In the genomic region with DNA sequence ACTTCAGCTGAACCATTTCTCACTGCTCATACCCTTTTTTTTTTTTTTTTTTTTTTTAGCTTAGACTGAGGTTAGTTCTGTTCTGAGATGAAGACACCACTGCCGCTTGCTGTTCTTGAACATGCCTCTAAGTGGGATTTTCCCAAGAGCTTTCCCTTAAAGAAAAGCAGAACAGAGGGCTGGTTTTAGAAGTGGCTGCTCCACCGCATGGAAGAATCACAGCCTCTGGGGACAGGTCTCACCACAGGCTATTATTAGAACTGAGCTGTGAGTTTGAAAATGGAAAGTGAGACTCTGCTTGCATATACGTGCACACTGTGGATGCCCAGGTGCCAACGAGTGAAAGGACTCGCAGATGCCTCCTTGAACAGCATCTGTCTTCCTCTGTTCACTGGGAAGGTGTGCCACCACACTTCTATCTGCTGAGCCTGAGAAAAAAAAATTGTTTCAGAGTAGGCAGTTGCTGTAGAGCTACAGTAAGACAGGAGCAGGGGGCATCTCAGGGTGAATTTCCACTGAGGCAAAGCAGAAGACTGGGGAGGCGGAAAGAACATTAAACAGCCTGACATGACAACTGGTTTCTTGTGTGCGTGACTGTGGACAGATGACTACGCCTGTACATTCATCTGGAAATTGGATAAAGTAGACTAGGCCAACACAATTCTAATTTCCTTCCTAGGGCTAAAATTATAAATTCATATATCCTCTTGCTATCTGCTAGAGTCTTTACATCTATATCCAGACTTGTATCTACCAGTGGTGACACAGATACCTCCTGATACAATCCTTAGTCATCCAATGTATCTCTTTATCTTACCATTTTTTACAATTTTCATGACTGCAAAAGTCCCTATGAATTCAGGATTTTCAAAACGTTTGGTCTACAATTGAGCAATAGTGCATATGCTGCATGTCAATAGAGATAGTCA, we compare ENCODE assay signal across 10 cellular contexts.
DNase-seq lines count a peak whose midpoint lies in the region; ATAC-seq and TF ChIP-seq lines count a peak whose summit lies in the region.
"Had no signal": no experiment of that assay in that cellular context is flagged by ENCODE, and none has a peak within 500 bp of the region (broad histone marks: within the 10 kb centered on the region; RNA-seq: fewer than 3 reads in every experiment).

No MANE protein-coding gene starts in this region.

- H3K9ac ChIP-seq in PC-3 (ENCODE audit: low read length), result no peak overlapping the region

- H3K27ac Mint-ChIP-seq in glutamatergic neuron (ENCODE audit: unreplicated experiment), result peak overlapping the region; percentile 29

- no peaks in the 10 kb centered on the region for H4K20me1 ChIP-seq in PC-3 (ENCODE audit: low read length)

- H2AFZ ChIP-seq in PC-3 (ENCODE audit: low read length), result no peak overlapping the region

- peaks cover 15% of the 10 kb centered on the region for H3K4me1 Mint-ChIP-seq in glutamatergic neuron (ENCODE audit: low read depth, unreplicated experiment)

- no peaks in the 10 kb centered on the region for H3K36me3 Mint-ChIP-seq in glutamatergic neuron (ENCODE audit: unreplicated experiment)

- no peaks in the 10 kb centered on the region for H3K27me3 ChIP-seq in PC-3 (ENCODE audit: low read length)

- BruUV-seq in PC-3 (replicated peaks; lab: Mats Ljungman, UMichigan), result no TSS peak

- H3K27me3 Mint-ChIP-seq in glutamatergic neuron (ENCODE audit: unreplicated experiment), result no peaks in the 10 kb centered on the region

- no peak overlapping the region for H3K4me3 Mint-ChIP-seq in glutamatergic neuron (ENCODE audit: unreplicated experiment)

- H3K9me3 ChIP-seq in PC-3 (ENCODE audit: low read length), result no peaks in the 10 kb centered on the region

- H3K9me2 ChIP-seq in PC-3 (replicated peaks; ENCODE audit: low read length), result no peaks in the 10 kb centered on the region

- H3K4me1 ChIP-seq in PC-3 (ENCODE audit: insufficient read depth, low read length), result no peaks in the 10 kb centered on the region

- intact Hi-C loops in PC-3 (cut with micrococcal nuclease), result no loop called here
- intact Hi-C loops in left colon (cut with DNase I, micrococcal nuclease), result no loop called here

- no peaks in the 10 kb centered on the region for H3K79me2 ChIP-seq in PC-3 (ENCODE audit: low read length)

- no peak overlapping the region for H3K27ac ChIP-seq in PC-3 (ENCODE audit: low read length)

- H3F3A ChIP-seq in PC-3 (ENCODE audit: low read length, unreplicated experiment), result no peaks in the 10 kb centered on the region

- no peak overlapping the region for H3K4me3 ChIP-seq in PC-3 (ENCODE audit: low read length)

- H3K4me2 ChIP-seq in PC-3 (ENCODE audit: low read length), result no peak overlapping the region

- peak; percentile 82 for ATAC-seq in GM18861 (IDR thresholded peaks at IDR 0.05; ENCODE audit: unreplicated experiment)
- ATAC-seq in GM21381 (IDR thresholded peaks at IDR 0.05; ENCODE audit: unreplicated experiment), result peak; percentile 87
- ATAC-seq in HG03175 (IDR thresholded peaks at IDR 0.05; ENCODE audit: unreplicated experiment), result peak; percentile 91
- ATAC-seq in PC-3, result no peak
- no peak for ATAC-seq in left colon

- POLR2A ChIA-PET in PC-3 (lab: Charles Lee; ENCODE audit: unreplicated experiment), result no interaction called here

- no peaks in the 10 kb centered on the region for H3K36me3 ChIP-seq in PC-3 (ENCODE audit: low read depth, low read length)

- DNase-seq in glutamatergic neuron, result peak; percentile 30
- no peak for DNase-seq in NOMO-1 treated with DMSO at 0.1 percent for 48 hours (lab: John Stamatoyannopoulos, UW; ENCODE audit: unreplicated experiment)
- DNase-seq in PC-3, result no peak
- DNase-seq in left colon, result no peak
- DNase-seq: activated CD4-positive, alpha-beta T cell treated with anti-CD3 and anti-CD28 coated beads for 4 hours; dermis blood vessel endothelial cell; NCI-H524 had no signal

- no peaks in the 10 kb centered on the region for H3K9me3 Mint-ChIP-seq in glutamatergic neuron (ENCODE audit: unreplicated experiment)

- TF ChIP-seq CTCF in glutamatergic neuron (IDR thresholded peaks at IDR 0.05; ENCODE audit: partially characterized antibody, unreplicated experiment), result no peak
- TF ChIP-seq CTCF in PC-3 (conservative IDR thresholded peaks at IDR 0.05; ENCODE audit: low read depth, low read length), result no peak

- CTCF ChIA-PET in PC-3 (lab: Charles Lee), result no interaction called here

Comparison
In these comparisons a context has a peak if more than half of its experiments do, and no peak if none do; other contexts are left out.
1. ATAC-seq: peak in GM18861 (single experiment), GM21381 (single experiment) and HG03175 (single experiment); none in PC-3 (single experiment) and left colon (single experiment).